Comparison of ENCODE assay signal across 8 cellular contexts in genomic region chr16:48687421-48688038, GRCh38.
DNase-seq lines count a peak whose midpoint lies in the region; ATAC-seq, FAIRE-seq and TF ChIP-seq lines count a peak whose summit lies in the region.

No MANE protein-coding gene starts in this region.

- H3K27ac ChIP-seq in SU-DHL-6 (ENCODE audit: low read depth, low read length) (no peak overlapping the region), mesendoderm (ENCODE audit: low read depth, low read length) (no peak overlapping the region), upper lobe of left lung (no peak overlapping the region)

- H3K9me2 ChIP-seq in SU-DHL-6 (replicated peaks; ENCODE audit: insufficient read depth, low read length), result no peaks in the 10 kb centered on the region

- peak overlapping the region; percentile 19; the same call in 1 of the 2 replicates for H3K9ac ChIP-seq in SU-DHL-6 (ENCODE audit: low read length)
- no peak overlapping the region for H3K9ac ChIP-seq in mesendoderm (ENCODE audit: low read length)

- H3K27me3 ChIP-seq in SU-DHL-6 (ENCODE audit: low read length) (no peaks in the 10 kb centered on the region), mesendoderm (ENCODE audit: insufficient read depth, low read length, poor library complexity) (no peaks in the 10 kb centered on the region), upper lobe of left lung (no peaks in the 10 kb centered on the region)

- no peak overlapping the region for H3K23ac ChIP-seq in mesendoderm (ENCODE audit: low read length)

- no peaks in the 10 kb centered on the region for H3K79me1 ChIP-seq in mesendoderm (ENCODE audit: low read length)

- H3F3A ChIP-seq in SU-DHL-6 (ENCODE audit: insufficient read depth), result no peaks in the 10 kb centered on the region

- no peak overlapping the region for H2BK120ac ChIP-seq in mesendoderm (ENCODE audit: low read depth, low read length)

- no peaks in the 10 kb centered on the region for H4K20me1 ChIP-seq in SU-DHL-6 (ENCODE audit: low read depth, low read length)

- no peak overlapping the region for H2AK5ac ChIP-seq in mesendoderm (ENCODE audit: low read length)

- H3K4me2 ChIP-seq in SU-DHL-6 (ENCODE audit: low read depth, low read length, poor library complexity, severe bottlenecking) (no peak overlapping the region), mesendoderm (ENCODE audit: low read length) (no peak overlapping the region)

- H2BK5ac ChIP-seq in mesendoderm (ENCODE audit: low read length), result no peak overlapping the region

- no peak overlapping the region for H3K4ac ChIP-seq in mesendoderm (ENCODE audit: low read depth, low read length)

- H3K4me3 ChIP-seq in AG04449 (ENCODE audit: low read depth, low read length), result no peak overlapping the region
- no peak overlapping the region for H3K4me3 ChIP-seq in SU-DHL-6 (ENCODE audit: insufficient read depth, low read length, poor library complexity, severe bottlenecking)
- no peak overlapping the region for H3K4me3 ChIP-seq in mesendoderm (ENCODE audit: low read length)
- no peak overlapping the region for H3K4me3 ChIP-seq in upper lobe of left lung

- H2BK15ac ChIP-seq in mesendoderm (replicated peaks; ENCODE audit: low read depth), result no peak overlapping the region

- H3K79me2 ChIP-seq in SU-DHL-6 (ENCODE audit: insufficient read depth, low read length) (no peaks in the 10 kb centered on the region), mesendoderm (ENCODE audit: control insufficient read depth, insufficient read depth, low read length) (no peaks in the 10 kb centered on the region)

- H3K4me1 ChIP-seq in mesendoderm (ENCODE audit: control insufficient read depth, low read depth, low read length) (no peaks in the 10 kb centered on the region), upper lobe of left lung (no peaks in the 10 kb centered on the region)

- H3K9me3 ChIP-seq in SU-DHL-6 (ENCODE audit: insufficient read depth, low read length) (no peaks in the 10 kb centered on the region), upper lobe of left lung (no peaks in the 10 kb centered on the region)

- peak; percentile 75 for TF ChIP-seq CTCF in AG04449 (IDR thresholded peaks at IDR 0.05; ENCODE audit: insufficient read depth, low read length, missing control alignments)
- peak; percentile 77 for TF ChIP-seq CTCF in GM12872 (IDR thresholded peaks at IDR 0.05; ENCODE audit: insufficient read depth, low read depth, low read length)
- TF ChIP-seq CTCF in SU-DHL-6 (IDR thresholded peaks at IDR 0.05; ENCODE audit: insufficient read depth, low read length, poor library complexity, severe bottlenecking), result peak; percentile 58
- peak; percentile 19 to 65 (median 48) for TF ChIP-seq CTCF in upper lobe of left lung (IDR thresholded peaks at IDR 0.05)

- ATAC-seq in HG02759 (IDR thresholded peaks at IDR 0.05; ENCODE audit: unreplicated experiment), result peak; percentile 85
- ATAC-seq in upper lobe of left lung (ENCODE audit: low FRiP score in 2 of 2), result peak; percentile 75 to 89

- H3K56ac ChIP-seq in mesendoderm (ENCODE audit: low read length), result no peak overlapping the region

- H3K36me3 ChIP-seq in SU-DHL-6 (ENCODE audit: low read length), result no peaks in the 10 kb centered on the region
- no peaks in the 10 kb centered on the region for H3K36me3 ChIP-seq in mesendoderm (ENCODE audit: control insufficient read depth, insufficient read depth, low read length)
- no peaks in the 10 kb centered on the region for H3K36me3 ChIP-seq in upper lobe of left lung

- POLR2A ChIA-PET in AG04449 (lab: Yijun Ruan, JAX), result no interaction called here

- WGBS in mesendoderm (ENCODE audit: extremely low coverage, insufficient coverage, low lambda C conversion rate), result no CpG with 5 or more reads among the region's 9 CpGs
- WGBS in upper lobe of left lung, 2 donors, result 1 to 4% methylated on average over 9 of the region's 9 CpGs

- no peak overlapping the region for H4K8ac ChIP-seq in mesendoderm (ENCODE audit: low read depth, low read length)

- FAIRE-seq in endometrium (lab: Jason Lieb, UNC), result peak; percentile 94

- CTCF ChIA-PET in AG04449 (lab: Yijun Ruan, JAX), result interaction anchor here (0.7 to 4.0 kb wide), 22 partner anchors 9 to 1735 kb away, joined by 3 to 92 read pairs (median 4); no protein-coding TSS in a partner anchor

- peak overlapping the region; percentile 69 for H2AFZ ChIP-seq in SU-DHL-6 (ENCODE audit: low read depth, low read length, severe bottlenecking)

- DNase-seq in AG04449 (ENCODE audit: low read depth, low spot score), result peak; percentile 4
- DNase-seq in NCI-H146 (lab: John Stamatoyannopoulos, UW), result peak; percentile 22
- DNase-seq in mesendoderm, result peak; percentile 78
- peak in 1 of 2 donors; percentile 43 for DNase-seq in upper lobe of left lung

- H4K5ac ChIP-seq in mesendoderm (ENCODE audit: low read length), result no peak overlapping the region

- TF ChIP-seq EP300 in upper lobe of left lung (IDR thresholded peaks at IDR 0.05), result no peak

- no peak for TF ChIP-seq POLR2A in upper lobe of left lung (IDR thresholded peaks at IDR 0.05)

- H3K18ac ChIP-seq in mesendoderm (ENCODE audit: low read length), result no peak overlapping the region
